Comparison of ENCODE assay signal across 13 cellular contexts in the genomic region with DNA sequence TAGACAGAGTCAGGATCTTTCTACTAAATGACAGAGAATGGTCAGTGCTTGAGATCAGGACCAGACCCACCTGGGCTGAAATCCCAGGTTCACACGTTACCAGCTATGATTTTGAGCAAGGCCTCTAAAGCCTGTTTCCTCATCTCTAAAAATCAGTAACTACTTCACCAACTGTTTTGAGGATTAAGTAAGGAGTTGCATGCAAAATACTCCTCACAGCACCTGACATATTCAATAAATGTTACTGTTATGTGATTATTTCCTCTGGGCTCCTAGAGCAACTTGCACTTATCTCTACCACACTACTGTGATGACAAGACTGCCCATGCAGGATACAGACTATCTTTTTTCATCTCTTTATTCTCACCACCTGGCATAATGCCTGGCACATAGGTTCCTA. TPM values are rescaled to one million over a fixed set of nuclear protein-coding genes. Genes with fewer than 3 reads are reported as not detected.
DNase-seq lines count a peak whose midpoint lies in the region; ATAC-seq and TF ChIP-seq lines count a peak whose summit lies in the region.
"Had no signal": no experiment of that assay in that cellular context is flagged by ENCODE, and none has a peak within 500 bp of the region (broad histone marks: within the 10 kb centered on the region; RNA-seq: fewer than 3 reads in every experiment).

No MANE protein-coding gene starts in this region.

- no peak for TF ChIP-seq RAD21 in IMR-90 (IDR thresholded peaks at IDR 0.05; ENCODE audit: low read length)

- peaks cover 5 to 49% of the 10 kb centered on the region in 2 experiments; a peak in 3 of 4 replicates for H3K79me1 ChIP-seq in IMR-90 (ENCODE audit: low read depth in 1 of 2, low read length in 2 of 2)

- no peaks in the 10 kb centered on the region for H3K36me3 Mint-ChIP-seq in activated naive CD8-positive, alpha-beta T cell treated with anti-CD3 and anti-CD28 coated beads for 36 hours
- H3K36me3 Mint-ChIP-seq in mesothelial cell of epicardium, result no peaks in the 10 kb centered on the region

- WGBS in IMR-90 (ENCODE audit: extremely low coverage in 2 of 2, insufficient read length in 1 of 2), 2 experiments, result no CpG with 5 or more reads among the region's 1 CpG

- H2AK9ac ChIP-seq in IMR-90 (replicated peaks; ENCODE audit: low read depth, low read length, poor library complexity), result no peak overlapping the region

- H3K4me1 Mint-ChIP-seq in activated naive CD8-positive, alpha-beta T cell treated with anti-CD3 and anti-CD28 coated beads for 36 hours, result peaks cover 12% of the 10 kb centered on the region
- peaks cover 47% of the 10 kb centered on the region for H3K4me1 Mint-ChIP-seq in mesothelial cell of epicardium

- H3K14ac ChIP-seq in IMR-90 (replicated peaks; ENCODE audit: low read depth, low read length), result no peak overlapping the region

- H4K91ac ChIP-seq in IMR-90 (ENCODE audit: insufficient read depth, low read depth, low read length), result no peak overlapping the region; the same call in 1 of the 2 replicates

- H3K4me3 ChIP-seq in BJ (ENCODE audit: low read depth, low read length), result peak overlapping the region; percentile 75
- H3K4me3 ChIP-seq in IMR-90 (ENCODE audit: insufficient read depth, low read depth, low read length), result peak overlapping the region; percentile 20; the same call in 1 of the 2 replicates

- in situ Hi-C loops in IMR-90 (cut with MboI; ENCODE audit: low sequenced_read_pairs), result no loop called here

- DNase-seq in BJ (ENCODE audit: low read depth) (no peak), IMR-90 (no peak), mesothelial cell of epicardium (ENCODE audit: low spot score in 2 of 2, unreplicated experiment in 2 of 2) (no peak), COLO668 (lab: John Stamatoyannopoulos, UW; ENCODE audit: unreplicated experiment) (no peak), cerebellum (ENCODE audit: low spot score) (no peak), Kasumi-1 (lab: John Stamatoyannopoulos, UW) (no peak)
- no peak for DNase-seq in activated naive CD8-positive, alpha-beta T cell treated with anti-CD3 and anti-CD28 coated beads for 36 hours
- no peak for DNase-seq in activated naive CD4-positive, alpha-beta T cell (lab: John Stamatoyannopoulos, UW)
- DNase-seq: DMS53, GOT3, heart left ventricle, NCI-H187 treated with DMSO at 0.1 percent for 48 hours, SHP77 treated with DMSO at 0.1 percent for 48 hours had no signal

- peak overlapping the region; percentile 3; the same call in 1 of the 2 replicates for H2BK120ac ChIP-seq in IMR-90 (ENCODE audit: low read depth, low read length)

- no TSS peak for BruUV-seq in IMR-90 (replicated peaks; lab: Mats Ljungman, UMichigan)

- H3K23ac ChIP-seq in IMR-90 (ENCODE audit: low read depth, low read length), result peak overlapping the region; percentile 90; the same call in 1 of the 2 replicates

- peak overlapping the region; percentile 80 for H2BK5ac ChIP-seq in IMR-90 (ENCODE audit: low read depth, low read length, poor library complexity, severe bottlenecking)

- peaks cover 9% of the 10 kb centered on the region for H4K20me1 ChIP-seq in IMR-90 (ENCODE audit: insufficient read depth, low read length)

- H4K5ac ChIP-seq in IMR-90 (ENCODE audit: low read depth, low read length), result no peak overlapping the region; the same call in 1 of the 2 replicates

- H2AFZ ChIP-seq in IMR-90 (replicated peaks; ENCODE audit: low read length, poor library complexity), result no peak overlapping the region

- no peaks in the 10 kb centered on the region for H3K9me3 ChIP-seq in IMR-90 (ENCODE audit: control insufficient read depth, insufficient read depth, low read length)
- H3K9me3 ChIP-seq: heart left ventricle had no signal

- no peaks in the 10 kb centered on the region for H3K36me3 ChIP-seq in BJ (ENCODE audit: control insufficient read depth, insufficient read depth, low read length)
- no peaks in the 10 kb centered on the region for H3K36me3 ChIP-seq in IMR-90 (ENCODE audit: control insufficient read depth, insufficient read depth, low read length)
- H3K36me3 ChIP-seq: heart left ventricle had no signal

- peak overlapping the region; percentile 12 for H3K27ac Mint-ChIP-seq in activated naive CD8-positive, alpha-beta T cell treated with anti-CD3 and anti-CD28 coated beads for 36 hours
- no peak overlapping the region for H3K27ac Mint-ChIP-seq in mesothelial cell of epicardium

- no peak overlapping the region for H2AK5ac ChIP-seq in IMR-90 (ENCODE audit: low read depth, low read length)

- peaks cover 8% of the 10 kb centered on the region; the same call in 1 of the 2 replicates for H3K9me1 ChIP-seq in IMR-90 (ENCODE audit: insufficient read depth, low read length)

- H3K27me3 Mint-ChIP-seq in activated naive CD8-positive, alpha-beta T cell treated with anti-CD3 and anti-CD28 coated beads for 36 hours, result no peaks in the 10 kb centered on the region
- H3K27me3 Mint-ChIP-seq in mesothelial cell of epicardium (ENCODE audit: low read depth), result no peaks in the 10 kb centered on the region

- no peak overlapping the region for H2BK20ac ChIP-seq in IMR-90 (ENCODE audit: low read depth, low read length)

- ATAC-seq in IMR-90 (ENCODE audit: low read depth), result no peak
- ATAC-seq: heart left ventricle had no signal

- H3K4me1 ChIP-seq in IMR-90 (ENCODE audit: control insufficient read depth, insufficient read depth, low read length), result peaks cover 8% of the 10 kb centered on the region

- POLR2A ChIA-PET in BJ (lab: Charles Lee), result interaction anchor here (0.5 kb wide), 1 partner anchor 285 kb away, joined by 6 read pairs; no protein-coding TSS in a partner anchor
- POLR2A ChIA-PET in IMR-90 (lab: Charles Lee; ENCODE audit: unreplicated experiment), result no interaction called here

- H2BK15ac ChIP-seq in IMR-90 (ENCODE audit: low read depth, low read length), result no peak overlapping the region

- H3K27ac ChIP-seq in IMR-90 (ENCODE audit: insufficient read depth, low read length), result no peak overlapping the region

- H3K9ac ChIP-seq in IMR-90 (ENCODE audit: low read depth, low read length), result peak overlapping the region; percentile 98; the same call in 1 of the 2 replicates

- H3K4me2 ChIP-seq in IMR-90 (ENCODE audit: low read depth, low read length), result peak overlapping the region; percentile 91

- H3K18ac ChIP-seq in IMR-90 (ENCODE audit: low read depth, low read length), result no peak overlapping the region

- H3K56ac ChIP-seq in IMR-90 (ENCODE audit: extremely low read depth, insufficient read depth, low read length), result no peak overlapping the region

- no peak for TF ChIP-seq CTCF in BJ (IDR thresholded peaks at IDR 0.05; ENCODE audit: insufficient read depth, low read depth, low read length)
- TF ChIP-seq CTCF in IMR-90 (conservative IDR thresholded peaks at IDR 0.05; ENCODE audit: low read depth, low read length), result no peak
- no peak for TF ChIP-seq CTCF in mesothelial cell of epicardium (IDR thresholded peaks at IDR 0.05; ENCODE audit: unreplicated experiment)

- dilution Hi-C loops in IMR-90 (cut with HindIII; ENCODE audit: low sequenced_read_pairs, unreplicated experiment), result no loop called here

- CTCF ChIA-PET in BJ (lab: Yijun Ruan, JAX), result interaction anchor here (1.4 kb wide), 2 partner anchors 9 to 560 kb away, joined by 3 to 5 read pairs; no protein-coding TSS in a partner anchor
- CTCF ChIA-PET in IMR-90 (lab: Yijun Ruan, JAX), result no interaction called here

- H3K4me3 Mint-ChIP-seq in activated naive CD8-positive, alpha-beta T cell treated with anti-CD3 and anti-CD28 coated beads for 36 hours, result no peak overlapping the region
- peak overlapping the region; percentile 11 for H3K4me3 Mint-ChIP-seq in mesothelial cell of epicardium

- no peak overlapping the region for H3K4ac ChIP-seq in IMR-90 (ENCODE audit: low read depth, low read length)

- no peak for TF ChIP-seq POLR2A in IMR-90 (IDR thresholded peaks at IDR 0.05; ENCODE audit: low read depth, low read length)

- intact Hi-C loops in IMR-90 (cut with micrococcal nuclease), result loop anchor here (10.0 kb wide), 1 partner anchor 171 kb away; no protein-coding TSS in a partner anchor

- H3K27me3 ChIP-seq in BJ (ENCODE audit: control insufficient read depth, insufficient read depth, low read length) (no peaks in the 10 kb centered on the region), IMR-90 (ENCODE audit: control insufficient read depth, insufficient read depth, low read length) (no peaks in the 10 kb centered on the region)
- H3K27me3 ChIP-seq: heart left ventricle had no signal

- H4K8ac ChIP-seq in IMR-90 (ENCODE audit: low read depth in 2 of 2, low read length in 2 of 2), result no peak overlapping the region

- no peaks in the 10 kb centered on the region for H3K9me3 Mint-ChIP-seq in activated naive CD8-positive, alpha-beta T cell treated with anti-CD3 and anti-CD28 coated beads for 36 hours
- no peaks in the 10 kb centered on the region for H3K9me3 Mint-ChIP-seq in mesothelial cell of epicardium

TF ChIP-seq in IMR-90, 13 proteins besides CTCF, POLR2A, EP300 and RAD21 (continues in another document):
- TF ChIP-seq SMC3 (IDR thresholded peaks at IDR 0.05; ENCODE audit: low read depth, low read length) (no peak), MXI1 (IDR thresholded peaks at IDR 0.05; ENCODE audit: borderline replicate concordance, low read depth, low read length) (no peak), FOS (IDR thresholded peaks at IDR 0.05; ENCODE audit: low read depth, low read length) (no peak)
- TF ChIP-seq, protein P1, sequence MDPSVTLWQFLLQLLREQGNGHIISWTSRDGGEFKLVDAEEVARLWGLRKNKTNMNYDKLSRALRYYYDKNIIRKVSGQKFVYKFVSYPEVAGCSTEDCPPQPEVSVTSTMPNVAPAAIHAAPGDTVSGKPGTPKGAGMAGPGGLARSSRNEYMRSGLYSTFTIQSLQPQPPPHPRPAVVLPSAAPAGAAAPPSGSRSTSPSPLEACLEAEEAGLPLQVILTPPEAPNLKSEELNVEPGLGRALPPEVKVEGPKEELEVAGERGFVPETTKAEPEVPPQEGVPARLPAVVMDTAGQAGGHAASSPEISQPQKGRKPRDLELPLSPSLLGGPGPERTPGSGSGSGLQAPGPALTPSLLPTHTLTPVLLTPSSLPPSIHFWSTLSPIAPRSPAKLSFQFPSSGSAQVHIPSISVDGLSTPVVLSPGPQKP (IDR thresholded peaks at IDR 0.05; ENCODE audit: borderline replicate concordance, low read depth, low read length), result no peak

RNA-seq across cellular contexts. Expression of a gene that starts 1.9 kb away (rescaled TPM):
- polyA plus RNA-seq in BJ (2011; rRNA removed), result 9.1 and 17.0 TPM in 2 replicates
- 12.5 and 14.5 TPM in 2 replicates for polyA minus RNA-seq in BJ (2011; rRNA and poly(A)+ RNA removed)
- total RNA-seq in IMR-90 (2012; rRNA removed), result 16.8 and 35.8 TPM in 2 replicates
- polyA plus RNA-seq in IMR-90 (2012; rRNA removed), result 6.5 and 6.9 TPM in 2 replicates
- 1.2 and 1.5 TPM in 2 replicates for polyA plus RNA-seq in IMR-90 (2012; cell fraction: cytosol; rRNA removed)
- 0.91 and 5.9 TPM in 2 replicates for polyA plus RNA-seq in IMR-90 (2012; cell fraction: nucleus; rRNA removed; ENCODE audit: low replicate concordance)
- total RNA-seq in activated naive CD8-positive, alpha-beta T cell treated with anti-CD3 and anti-CD28 coated beads for 36 hours, result 1 to 10 TPM; 6.7 to 6.9 TPM
- 26.0 to 30.5 TPM (median 26.8 TPM) in 3 replicates for total RNA-seq in mesothelial cell of epicardium
- total RNA-seq in cerebellum, result 57.0 TPM
